In the genomic region with DNA sequence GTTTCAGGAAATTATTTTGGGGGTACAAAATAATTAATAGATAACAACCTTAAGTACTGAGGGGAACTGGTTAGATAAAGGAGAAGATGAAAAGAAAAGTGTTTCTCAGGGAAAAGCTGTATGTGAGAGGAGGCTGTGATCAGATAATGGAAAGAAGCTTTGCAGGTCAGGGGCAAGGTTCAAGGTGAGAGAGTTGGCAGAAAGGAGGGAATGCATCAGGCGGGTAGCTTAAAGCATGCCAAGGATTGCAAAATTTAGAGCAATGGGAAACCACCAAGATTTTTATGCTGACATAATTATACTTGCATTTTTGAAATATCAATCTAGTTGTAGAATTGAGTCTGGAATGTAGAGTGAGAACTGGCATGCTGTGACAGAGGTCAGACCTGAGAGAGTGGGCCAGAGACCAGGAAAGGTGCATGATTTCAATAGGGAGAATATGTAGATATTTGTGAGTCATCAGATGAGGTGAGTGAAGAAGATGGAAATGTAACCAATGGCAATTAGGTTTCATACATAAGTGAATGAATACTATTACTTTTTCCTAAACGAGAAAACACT, we compare ENCODE assay signal across 2 cellular contexts.
A peak's percentile ranks its signal among the peaks of the same experiment; 100 is the strongest.
TF ChIP-seq lines count a peak whose summit lies in the region.

No MANE protein-coding gene starts in this region.

TF ChIP-seq in liver, 16 proteins besides CTCF, POLR2A, EP300 and RAD21:
- TF ChIP-seq FOXA2 (IDR thresholded peaks at IDR 0.05), result no peak
- TF ChIP-seq, protein P1, sequence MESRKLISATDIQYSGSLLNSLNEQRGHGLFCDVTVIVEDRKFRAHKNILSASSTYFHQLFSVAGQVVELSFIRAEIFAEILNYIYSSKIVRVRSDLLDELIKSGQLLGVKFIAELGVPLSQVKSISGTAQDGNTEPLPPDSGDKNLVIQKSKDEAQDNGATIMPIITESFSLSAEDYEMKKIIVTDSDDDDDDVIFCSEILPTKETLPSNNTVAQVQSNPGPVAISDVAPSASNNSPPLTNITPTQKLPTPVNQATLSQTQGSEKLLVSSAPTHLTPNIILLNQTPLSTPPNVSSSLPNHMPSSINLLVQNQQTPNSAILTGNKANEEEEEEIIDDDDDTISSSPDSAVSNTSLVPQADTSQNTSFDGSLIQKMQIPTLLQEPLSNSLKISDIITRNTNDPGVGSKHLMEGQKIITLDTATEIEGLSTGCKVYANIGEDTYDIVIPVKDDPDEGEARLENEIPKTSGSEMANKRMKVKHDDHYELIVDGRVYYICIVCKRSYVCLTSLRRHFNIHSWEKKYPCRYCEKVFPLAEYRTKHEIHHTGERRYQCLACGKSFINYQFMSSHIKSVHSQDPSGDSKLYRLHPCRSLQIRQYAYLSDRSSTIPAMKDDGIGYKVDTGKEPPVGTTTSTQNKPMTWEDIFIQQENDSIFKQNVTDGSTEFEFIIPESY (IDR thresholded peaks at IDR 0.05), result peak; percentile 31
- peak in 1 of 2 donors; percentile 61 for TF ChIP-seq JUND (IDR thresholded peaks at IDR 0.05)
- TF ChIP-seq NR2F2 (IDR thresholded peaks at IDR 0.05), result no peak
- TF ChIP-seq HNF4A (conservative IDR thresholded peaks at IDR 0.05), result peak; percentile 78 to 87
- peak; percentile 11 to 53 for TF ChIP-seq RXRA (IDR thresholded peaks at IDR 0.05)

TF ChIP-seq in HepG2, 621 proteins besides CTCF, POLR2A, EP300 and RAD21:
- TF ChIP-seq YY1 (IDR thresholded peaks at IDR 0.05; ENCODE audit: insufficient read depth, insufficient replicate concordance, low read depth, low read length) (no peak), ZNF850 (CRISPR knock-in tag; conservative IDR thresholded peaks at IDR 0.05) (no peak), AGO2 (optimal IDR thresholded peaks at IDR 0.05; ENCODE audit: low read depth, low read length) (no peak), ZNF367 (CRISPR knock-in tag; IDR thresholded peaks at IDR 0.05; ENCODE audit: borderline replicate concordance) (no peak), BHLHE40 (IDR thresholded peaks at IDR 0.05; ENCODE audit: low read length) (no peak)
- TF ChIP-seq, protein P2, sequence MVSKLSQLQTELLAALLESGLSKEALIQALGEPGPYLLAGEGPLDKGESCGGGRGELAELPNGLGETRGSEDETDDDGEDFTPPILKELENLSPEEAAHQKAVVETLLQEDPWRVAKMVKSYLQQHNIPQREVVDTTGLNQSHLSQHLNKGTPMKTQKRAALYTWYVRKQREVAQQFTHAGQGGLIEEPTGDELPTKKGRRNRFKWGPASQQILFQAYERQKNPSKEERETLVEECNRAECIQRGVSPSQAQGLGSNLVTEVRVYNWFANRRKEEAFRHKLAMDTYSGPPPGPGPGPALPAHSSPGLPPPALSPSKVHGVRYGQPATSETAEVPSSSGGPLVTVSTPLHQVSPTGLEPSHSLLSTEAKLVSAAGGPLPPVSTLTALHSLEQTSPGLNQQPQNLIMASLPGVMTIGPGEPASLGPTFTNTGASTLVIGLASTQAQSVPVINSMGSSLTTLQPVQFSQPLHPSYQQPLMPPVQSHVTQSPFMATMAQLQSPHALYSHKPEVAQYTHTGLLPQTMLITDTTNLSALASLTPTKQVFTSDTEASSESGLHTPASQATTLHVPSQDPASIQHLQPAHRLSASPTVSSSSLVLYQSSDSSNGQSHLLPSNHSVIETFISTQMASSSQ (IDR thresholded peaks at IDR 0.05; ENCODE audit: low read depth), result no peak
- TF ChIP-seq, protein P2 (CRISPR knock-in tag; IDR thresholded peaks at IDR 0.05; ENCODE audit: borderline replicate concordance), result no peak
- TF ChIP-seq, protein P3, sequence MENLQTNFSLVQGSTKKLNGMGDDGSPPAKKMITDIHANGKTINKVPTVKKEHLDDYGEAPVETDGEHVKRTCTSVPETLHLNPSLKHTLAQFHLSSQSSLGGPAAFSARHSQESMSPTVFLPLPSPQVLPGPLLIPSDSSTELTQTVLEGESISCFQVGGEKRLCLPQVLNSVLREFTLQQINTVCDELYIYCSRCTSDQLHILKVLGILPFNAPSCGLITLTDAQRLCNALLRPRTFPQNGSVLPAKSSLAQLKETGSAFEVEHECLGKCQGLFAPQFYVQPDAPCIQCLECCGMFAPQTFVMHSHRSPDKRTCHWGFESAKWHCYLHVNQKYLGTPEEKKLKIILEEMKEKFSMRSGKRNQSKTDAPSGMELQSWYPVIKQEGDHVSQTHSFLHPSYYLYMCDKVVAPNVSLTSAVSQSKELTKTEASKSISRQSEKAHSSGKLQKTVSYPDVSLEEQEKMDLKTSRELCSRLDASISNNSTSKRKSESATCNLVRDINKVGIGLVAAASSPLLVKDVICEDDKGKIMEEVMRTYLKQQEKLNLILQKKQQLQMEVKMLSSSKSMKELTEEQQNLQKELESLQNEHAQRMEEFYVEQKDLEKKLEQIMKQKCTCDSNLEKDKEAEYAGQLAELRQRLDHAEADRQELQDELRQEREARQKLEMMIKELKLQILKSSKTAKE (CRISPR knock-in tag; IDR thresholded peaks at IDR 0.05; ENCODE audit: borderline replicate concordance), result no peak
- TF ChIP-seq, protein P4, sequence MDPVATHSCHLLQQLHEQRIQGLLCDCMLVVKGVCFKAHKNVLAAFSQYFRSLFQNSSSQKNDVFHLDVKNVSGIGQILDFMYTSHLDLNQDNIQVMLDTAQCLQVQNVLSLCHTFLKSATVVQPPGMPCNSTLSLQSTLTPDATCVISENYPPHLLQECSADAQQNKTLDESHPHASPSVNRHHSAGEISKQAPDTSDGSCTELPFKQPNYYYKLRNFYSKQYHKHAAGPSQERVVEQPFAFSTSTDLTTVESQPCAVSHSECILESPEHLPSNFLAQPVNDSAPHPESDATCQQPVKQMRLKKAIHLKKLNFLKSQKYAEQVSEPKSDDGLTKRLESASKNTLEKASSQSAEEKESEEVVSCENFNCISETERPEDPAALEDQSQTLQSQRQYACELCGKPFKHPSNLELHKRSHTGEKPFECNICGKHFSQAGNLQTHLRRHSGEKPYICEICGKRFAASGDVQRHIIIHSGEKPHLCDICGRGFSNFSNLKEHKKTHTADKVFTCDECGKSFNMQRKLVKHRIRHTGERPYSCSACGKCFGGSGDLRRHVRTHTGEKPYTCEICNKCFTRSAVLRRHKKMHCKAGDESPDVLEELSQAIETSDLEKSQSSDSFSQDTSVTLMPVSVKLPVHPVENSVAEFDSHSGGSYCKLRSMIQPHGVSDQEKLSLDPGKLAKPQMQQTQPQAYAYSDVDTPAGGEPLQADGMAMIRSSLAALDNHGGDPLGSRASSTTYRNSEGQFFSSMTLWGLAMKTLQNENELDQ (CRISPR knock-in tag; IDR thresholded peaks at IDR 0.05; ENCODE audit: borderline replicate concordance), result no peak
